ENCODE assay signal across 34 cellular contexts in genomic region chr9:92397853-92398252, GRCh38. TPM values are rescaled to one million over a fixed set of nuclear protein-coding genes. Genes with fewer than 3 reads are reported as not detected.
"Had no signal": no experiment of that assay in that cellular context is flagged by ENCODE, and none has a peak within 500 bp of the region (broad histone marks: within the 10 kb centered on the region; RNA-seq: fewer than 3 reads in every experiment).

No MANE protein-coding gene starts in this region.

- H3K9ac ChIP-seq: neural progenitor cell had no signal

- ATAC-seq: left colon; left lung; lower lobe of right lung; natural killer cell; right cardiac atrium; sciatic nerve; stimulated activated memory B cell treated with anti-CD40 and anti-IgM and Interleukin-4, amounts not matched to agents 10 μg/mL and 1 μg/mL and 100 μg/mL, for 72 hours; upper lobe of right lung had no signal

- H3K27me3 ChIP-seq: left lung, neural progenitor cell, neutrophil, ovary, spleen, stomach, suprapubic skin, tibial artery, upper lobe of right lung had no signal

- DNase-seq: hypothalamus; immature natural killer cell; kidney; left colon; left lung; lower lobe of right lung; mammary epithelial cell; mesenchymal stem cell; naive B cell; natural killer cell; nephron progenitor cell; occipital lobe; ovary; retina; right cardiac atrium; small intestine; spleen; stimulated activated CD4-positive, alpha-beta T cell treated with anti-CD3 and anti-CD28 coated beads, Interleukin-1b, Interleukin-23, amount 100 ng/mL, for 48 hours; stimulated activated CD4-positive, alpha-beta T cell treated with anti-CD3 and anti-CD28 coated beads, Interleukin-2, amount 100 ng/mL, for 48 hours; stimulated activated CD4-positive, alpha-beta T cell treated with anti-CD3 and anti-CD28 coated beads, Interleukin-4, amount 100 ng/mL, for 4 hours; stimulated activated CD8-positive, alpha-beta memory T cell treated with anti-CD3 and anti-CD28 coated beads, Interleukin-4, amount 100 ng/mL, for 48 hours; stimulated activated naive CD4-positive, alpha-beta T cell treated with Interleukin-2 at 50 U/mL for 16 hours; stomach; tibial artery; trophoblast cell; upper lobe of right lung had no signal

- H3K4me3 ChIP-seq: left lung, lower lobe of right lung, neural progenitor cell, ovary, spleen, stomach, suprapubic skin, thoracic aorta, tibial artery, upper lobe of right lung had no signal

- H3K27ac ChIP-seq: left lung, lower lobe of right lung, neural progenitor cell, neutrophil, ovary, spleen, stomach, suprapubic skin, tibial artery, upper lobe of right lung had no signal

- H3K9me3 ChIP-seq: left lung, lower lobe of right lung, neutrophil, ovary, spleen, stomach, suprapubic skin, thoracic aorta, tibial artery, upper lobe of right lung had no signal

- H3K4me1 ChIP-seq: left lung, lower lobe of right lung, neural progenitor cell, spleen, upper lobe of right lung had no signal

- H3K36me3 ChIP-seq: left lung, lower lobe of right lung, neural progenitor cell, neutrophil, ovary, spleen, stomach, suprapubic skin, upper lobe of right lung had no signal

RNA-seq across cellular contexts. Expression of gene OGN, which starts 6.5 kb away (rescaled TPM):
- total RNA-seq: mammary epithelial cell, progenitor cell of endocrine pancreas, pulmonary artery endothelial cell had no signal
- polyA plus RNA-seq: mammary epithelial cell had no signal

RNA-seq across cellular contexts. Expression of gene OMD, which starts 26.4 kb away (rescaled TPM):
- total RNA-seq: mammary epithelial cell, natural killer cell, progenitor cell of endocrine pancreas had no signal
- polyA plus RNA-seq: mammary epithelial cell had no signal
